In genomic region chr1:8878448-8879347, GRCh38 we compare ENCODE assay signal across 8 cellular contexts. TPM values are rescaled to one million over a fixed set of nuclear protein-coding genes. Genes with fewer than 3 reads are reported as not detected.
A peak's percentile ranks its signal among the peaks of the same experiment; 100 is the strongest.
DNase-seq lines count a peak whose midpoint lies in the region; ATAC-seq and TF ChIP-seq lines count a peak whose summit lies in the region.

Gene ENO1 (minus strand): TSS chr1:8878686. CDS start chr1:8874908, 3,778 bp downstream.

- H3K27me3 ChIP-seq in CD4-positive, CD25-positive, alpha-beta regulatory T cell (ENCODE audit: control insufficient read depth, insufficient read depth, low read length) = no peaks in the 10 kb centered on the region

- ATAC-seq in CD4-positive, CD25-positive, alpha-beta regulatory T cell (ENCODE audit: low read depth in 2 of 2) = peak; percentile 73 to 82
- ATAC-seq in GM19395 (IDR thresholded peaks at IDR 0.05; ENCODE audit: unreplicated experiment) = peak; percentile 72
- ATAC-seq in HG03558 (IDR thresholded peaks at IDR 0.05; ENCODE audit: extremely low read depth, unreplicated experiment) = peak; percentile 41

- H3K9me3 Mint-ChIP-seq in CD4-positive, CD25-positive, alpha-beta regulatory T cell = peaks cover 0 to 1% (median 0%) of the 10 kb centered on the region in 7 donors
- H3K9me3 Mint-ChIP-seq in activated CD4-positive, alpha-beta memory T cell treated with anti-CD3 and anti-CD28 coated beads for 36 hours = no peaks in the 10 kb centered on the region

- H3K27ac Mint-ChIP-seq in CD4-positive, CD25-positive, alpha-beta regulatory T cell = peak within 1 kb of the TSS; percentile 93 to 99 (median 98)
- H3K27ac Mint-ChIP-seq in activated CD4-positive, alpha-beta memory T cell treated with anti-CD3 and anti-CD28 coated beads for 36 hours = peak within 1 kb of the TSS; percentile 100

- TF ChIP-seq CTCF in lower leg skin (IDR thresholded peaks at IDR 0.05) = no peak

- intact Hi-C loops in activated CD4-positive, alpha-beta memory T cell treated with anti-CD3 and anti-CD28 coated beads for 36 hours (cut with micrococcal nuclease) = loop anchor here (1.0 to 10.0 kb wide), 5 partner anchors 22 to 916 kb away; partner anchors contain the start of gene PARK7
- intact Hi-C loops in lower leg skin (cut with DNase I; ENCODE audit: low total_unique reads) = no loop called here

- TF ChIP-seq POLR2A in lower leg skin (IDR thresholded peaks at IDR 0.05) = peak in 1 of 2 donors; percentile 60

- CTCF ChIA-PET in activated CD4-positive, alpha-beta memory T cell treated with anti-CD3 and anti-CD28 coated beads for 36 hours (lab: Charles Lee) = interaction anchor here (0.6 to 1.4 kb wide), 5 partner anchors 20 to 126 kb away, joined by 4 to 6 read pairs (median 4); no protein-coding TSS in a partner anchor

- peak within 1 kb of the TSS; percentile 94 to 99 (median 98) for H3K4me3 Mint-ChIP-seq in CD4-positive, CD25-positive, alpha-beta regulatory T cell
- H3K4me3 Mint-ChIP-seq in activated CD4-positive, alpha-beta memory T cell treated with anti-CD3 and anti-CD28 coated beads for 36 hours = peak within 1 kb of the TSS; percentile 95

- peaks cover 54% of the 10 kb centered on the region for H3K4me1 ChIP-seq in CD4-positive, CD25-positive, alpha-beta regulatory T cell (ENCODE audit: control insufficient read depth, insufficient read depth, low read length, poor library complexity, severe bottlenecking)

- 0% methylated on average over 68 to 75 of the region's 103 CpGs for WGBS in lower leg skin, 2 donors

- H3K4me3 ChIP-seq in CD4-positive, CD25-positive, alpha-beta regulatory T cell (ENCODE audit: low read depth, low read length) = peak within 1 kb of the TSS; percentile 82
- peak within 1 kb of the TSS; percentile 95 for H3K4me3 ChIP-seq in lower leg skin (ENCODE audit: low read depth, poor library complexity, severe bottlenecking)

- H3K4me1 Mint-ChIP-seq in CD4-positive, CD25-positive, alpha-beta regulatory T cell = peaks cover 18 to 50% (median 33%) of the 10 kb centered on the region in 4 donors
- peaks cover 31% of the 10 kb centered on the region for H3K4me1 Mint-ChIP-seq in activated CD4-positive, alpha-beta memory T cell treated with anti-CD3 and anti-CD28 coated beads for 36 hours (ENCODE audit: low read depth)

- peak within 1 kb of the TSS; percentile 98 for H3K27ac ChIP-seq in CD4-positive, CD25-positive, alpha-beta regulatory T cell (ENCODE audit: insufficient read depth, low read length, poor library complexity, severe bottlenecking)

- peaks cover 19% of the 10 kb centered on the region for H3K36me3 ChIP-seq in CD4-positive, CD25-positive, alpha-beta regulatory T cell (ENCODE audit: control insufficient read depth, insufficient read depth, low read length)

- POLR2A ChIA-PET in activated CD4-positive, alpha-beta memory T cell treated with anti-CD3 and anti-CD28 coated beads for 36 hours (lab: Charles Lee) = interaction anchor here (0.5 to 5.2 kb wide), 8 partner anchors 11 to 353 kb away, joined by 3 to 39 read pairs (median 10); no protein-coding TSS in a partner anchor

- no peaks in the 10 kb centered on the region for H3K9me3 ChIP-seq in CD4-positive, CD25-positive, alpha-beta regulatory T cell (ENCODE audit: control insufficient read depth in 2 of 2, low read length in 2 of 2)

- DNase-seq in CD4-positive, CD25-positive, alpha-beta regulatory T cell = peak; percentile 96 to 99 (median 99)
- DNase-seq in NCI-H774 (lab: John Stamatoyannopoulos, UW) (peak; percentile 81), dermis microvascular lymphatic vessel endothelial cell (ENCODE audit: low read depth in 2 of 2) (peak; percentile 94 to 98), lower leg skin (ENCODE audit: low spot score in 2 of 2) (peak; percentile 98 to 100)
- peak; percentile 99 for DNase-seq in activated CD4-positive, alpha-beta memory T cell treated with anti-CD3 and anti-CD28 coated beads for 36 hours
- peak; percentile 99 for DNase-seq in stimulated activated CD4-positive, alpha-beta T cell treated with anti-CD3 and anti-CD28 coated beads, Interleukin-4, amount 100 ng/mL, for 4 hours

- no peaks in the 10 kb centered on the region for H3K27me3 Mint-ChIP-seq in CD4-positive, CD25-positive, alpha-beta regulatory T cell
- peaks cover 2% of the 10 kb centered on the region for H3K27me3 Mint-ChIP-seq in activated CD4-positive, alpha-beta memory T cell treated with anti-CD3 and anti-CD28 coated beads for 36 hours

- peaks cover 8% of the 10 kb centered on the region for H3K36me3 Mint-ChIP-seq in CD4-positive, CD25-positive, alpha-beta regulatory T cell
- peaks cover 56% of the 10 kb centered on the region for H3K36me3 Mint-ChIP-seq in activated CD4-positive, alpha-beta memory T cell treated with anti-CD3 and anti-CD28 coated beads for 36 hours

RNA-seq across cellular contexts. Expression of gene ENO1, which starts in this region (rescaled TPM):
- total RNA-seq in CD4-positive, CD25-positive, alpha-beta regulatory T cell = 353 TPM
- 1,000 to 10,000 TPM in 3 of 4 donors, 100 to 1,000 TPM in 1; 913 to 1,094 (median 1,059) TPM for polyA plus RNA-seq in CD4-positive, CD25-positive, alpha-beta regulatory T cell
- 1,000 to 10,000 TPM; 3,008 to 3,028 TPM for total RNA-seq in activated CD4-positive, alpha-beta memory T cell treated with anti-CD3 and anti-CD28 coated beads for 36 hours
- total RNA-seq in dermis microvascular lymphatic vessel endothelial cell (1,127 and 1,383 TPM in 2 replicates), lower leg skin (100 to 1,000 TPM; 351 to 688 (median 453) TPM)

Comparison
In these comparisons a context has a peak if more than half of its experiments do, and no peak if none do; other contexts are left out.
1. Peak in every context shown above with its lines: DNase-seq, ATAC-seq, H3K4me3 ChIP-seq and H3K27ac ChIP-seq.